Comparison of ENCODE assay signal across 8 cellular contexts in the genomic region with DNA sequence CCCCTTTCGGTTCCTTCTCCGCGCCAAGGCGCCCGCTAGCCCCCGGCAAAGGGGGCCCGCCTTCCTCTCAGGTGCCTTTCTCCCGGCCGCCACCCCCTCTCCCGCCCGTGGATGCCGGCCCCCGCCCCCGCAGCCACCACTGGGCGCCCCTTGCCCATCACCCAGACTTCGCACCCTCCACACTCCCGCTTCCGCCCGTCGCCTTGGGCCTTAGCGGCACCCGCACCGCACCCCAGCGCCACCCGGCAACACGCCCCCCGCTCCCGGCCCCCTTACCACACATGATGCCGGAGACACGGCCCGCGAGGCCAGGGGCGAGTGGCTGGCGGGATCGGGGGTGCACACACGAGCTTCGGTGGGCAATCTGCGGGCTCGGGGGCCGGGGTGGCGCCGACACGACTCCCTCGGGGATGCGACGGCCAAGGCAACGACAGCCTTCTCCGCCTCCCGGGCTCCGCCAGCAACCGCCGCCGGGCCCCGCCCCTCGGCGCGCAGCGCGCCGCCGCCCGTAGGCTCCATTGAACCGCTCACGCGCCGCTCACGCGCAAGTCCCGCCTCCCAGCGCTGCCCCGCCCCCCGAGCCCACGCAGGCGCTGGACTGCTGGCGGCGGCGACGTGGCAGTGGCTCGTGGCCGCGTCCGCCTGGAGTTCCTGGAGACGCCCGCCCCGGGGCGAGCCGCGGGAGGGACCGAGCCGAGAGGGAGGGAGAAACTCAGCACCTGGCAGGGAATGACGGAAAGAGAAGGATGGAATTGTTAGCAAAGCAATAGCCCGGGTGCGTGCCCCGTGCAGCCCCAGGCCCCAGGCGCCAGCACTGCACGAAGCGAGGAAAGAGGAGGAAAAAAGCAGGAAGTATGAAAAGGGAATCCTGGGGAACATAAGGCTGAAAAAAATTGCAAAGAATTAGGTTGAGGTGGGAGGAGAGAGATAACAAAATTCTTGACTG. TPM values are rescaled to one million over a fixed set of nuclear protein-coding genes. Genes with fewer than 3 reads are reported as not detected.
DNase-seq lines count a peak whose midpoint lies in the region; ATAC-seq and TF ChIP-seq lines count a peak whose summit lies in the region.

A gene (minus strand): TSS at position 439 of the 946 bp plus-strand sequence. CDS start 156 bp downstream, at position 283.

- no peaks in the 10 kb centered on the region for H3K27me3 ChIP-seq in kidney epithelial cell (ENCODE audit: control insufficient read depth, insufficient read depth, low read length)

- no peaks in the 10 kb centered on the region for H3K36me3 ChIP-seq in kidney epithelial cell (ENCODE audit: control insufficient read depth, insufficient read depth, low read length)

- TF ChIP-seq CTCF in AG10803 (conservative IDR thresholded peaks at IDR 0.05; ENCODE audit: low read length) (no peak), kidney epithelial cell (IDR thresholded peaks at IDR 0.05; ENCODE audit: insufficient read depth, low read length, poor library complexity, severe bottlenecking) (no peak)

- ATAC-seq in HG03378 (IDR thresholded peaks at IDR 0.05; ENCODE audit: unreplicated experiment), result peak; percentile 61

- H3K4me3 ChIP-seq in AG10803 (ENCODE audit: low read length) (peak within 1 kb of the TSS; percentile 71), kidney epithelial cell (ENCODE audit: low read depth, low read length) (peak within 1 kb of the TSS; percentile 96)

- DNase-seq in AG10803 (ENCODE audit: low read depth) (peak; percentile 95), NCI-H460 (ENCODE audit: extremely low read depth, low read depth) (peak; percentile 88), cerebellar nuclear complex (lab: John Stamatoyannopoulos, UW) (peak; percentile 28 to 78), kidney epithelial cell (ENCODE audit: low read depth) (peak; percentile 61)
- peak; percentile 85 for DNase-seq in activated CD4-positive, alpha-beta T cell treated with anti-CD3 and anti-CD28 coated beads for 1 hour
- peak; percentile 96 for DNase-seq in stimulated activated CD4-positive, alpha-beta T cell treated with anti-CD3 and anti-CD28 coated beads, Interleukin-15, amount 100 ng/mL, for 24 hours

- TF ChIP-seq POLR2A in GM19099 (IDR thresholded peaks at IDR 0.05; ENCODE audit: extremely low read depth, insufficient read length, low read depth), result peak; percentile 90

RNA-seq across cellular contexts. Expression of the gene that starts here (rescaled TPM):
- total RNA-seq in NCI-H460 (2014; rRNA removed; shearing (Covaris generic)), result 148 and 169 TPM in 2 replicates
- 23.8 and 38.5 TPM in 2 replicates for polyA plus RNA-seq in NCI-H460 (2014; cell fraction: nucleus; rRNA removed)
- total RNA-seq in kidney epithelial cell, result 50.2 and 59.5 TPM in 2 replicates

Comparison
In these comparisons a context has a peak if more than half of its experiments do, and no peak if none do; other contexts are left out.
1. Peak in every context shown above with its lines: DNase-seq, ATAC-seq and H3K4me3 ChIP-seq.